ENCODE assay signal across 10 cellular contexts in the genomic region with DNA sequence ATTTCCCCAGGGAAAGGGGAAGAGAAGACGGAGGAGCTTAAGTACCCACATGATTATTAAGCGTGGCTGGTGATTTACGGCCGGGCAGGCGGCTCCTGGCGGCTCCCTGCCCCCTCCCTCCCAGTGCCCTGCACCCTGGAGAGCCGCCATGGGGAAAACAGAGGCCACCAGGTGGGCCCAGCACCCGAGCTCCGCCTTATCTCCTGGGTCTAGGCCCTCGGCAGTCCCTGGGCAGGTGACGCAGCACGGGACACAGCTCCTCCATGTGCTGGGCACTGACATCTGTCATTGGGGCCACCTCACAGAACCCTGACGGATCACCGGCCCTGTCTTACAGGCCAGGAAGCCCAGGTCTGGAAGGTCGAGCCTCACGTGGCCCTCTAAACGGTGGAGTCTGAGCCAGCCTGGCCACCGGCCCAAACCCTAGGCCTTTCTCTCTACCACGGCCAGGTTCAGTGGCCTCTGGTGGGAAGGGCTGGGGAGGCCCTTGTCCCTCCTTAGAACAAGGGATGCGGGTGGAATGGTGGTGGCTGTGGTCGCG.
DNase-seq lines count a peak whose midpoint lies in the region; ATAC-seq and TF ChIP-seq lines count a peak whose summit lies in the region.
"Had no signal": no experiment of that assay in that cellular context is flagged by ENCODE, and none has a peak within 500 bp of the region (broad histone marks: within the 10 kb centered on the region; RNA-seq: fewer than 3 reads in every experiment).

No MANE protein-coding gene starts in this region.

- H3K27ac ChIP-seq in tibial nerve: peak overlapping the region; percentile 73 to 99 (median 85)

- ATAC-seq in HG02642 (IDR thresholded peaks at IDR 0.05; ENCODE audit: poor library complexity, unreplicated experiment): no peak
- no peak for ATAC-seq in GM19328 (IDR thresholded peaks at IDR 0.05; ENCODE audit: unreplicated experiment)

- no peaks in the 10 kb centered on the region for H3K9me3 ChIP-seq in tibial nerve

- H3K36me3 ChIP-seq in tibial nerve: peaks cover 0 to 18% (median 0%) of the 10 kb centered on the region in 3 donors

- WGBS in tibial nerve, 2 donors: 32 to 38% methylated on average over 21 to 22 of the region's 22 CpGs

- no peak for TF ChIP-seq CTCF in tibial nerve (IDR thresholded peaks at IDR 0.05)

- H3K4me1 ChIP-seq in tibial nerve: peaks cover 9 to 100% (median 95%) of the 10 kb centered on the region in 4 donors

- H3K27me3 ChIP-seq in tibial nerve: no peaks in the 10 kb centered on the region

- DNase-seq in NCI-H1436 (lab: John Stamatoyannopoulos, UW): peak; percentile 48
- no peak for DNase-seq in NCI-H1436 treated with DMSO at 0.1 percent for 48 hours (lab: John Stamatoyannopoulos, UW)
- peak; percentile 62 for DNase-seq in dermis blood vessel endothelial cell
- peak; percentile 63 to 86 for DNase-seq in lung microvascular endothelial cell (ENCODE audit: low read depth in 2 of 2)
- peak in 1 of 2 donors; percentile 19 for DNase-seq in tibial nerve (ENCODE audit: low spot score in 2 of 2)
- no peak for DNase-seq in inferior parietal cortex (ENCODE audit: extremely low spot score)
- DNase-seq: activated T-cell treated with anti-CD3 and anti-CD28 coated beads, Interleukin-2, amount 50 U/mL, for 24 hours; GF-D8 had no signal

- no peak for TF ChIP-seq POLR2A in tibial nerve (IDR thresholded peaks at IDR 0.05)

- peak in 1 of 2 donors; percentile 30 for TF ChIP-seq EP300 in tibial nerve (IDR thresholded peaks at IDR 0.05)

- peak overlapping the region in 2 of 4 donors; percentile 17 to 43 for H3K4me3 ChIP-seq in tibial nerve

Comparison
In these comparisons a context has a peak if more than half of its experiments do, and no peak if none do; other contexts are left out.
1. DNase-seq: peak in NCI-H1436 (single experiment), dermis blood vessel endothelial cell (single experiment) and lung microvascular endothelial cell (2 of 2); none in NCI-H1436 treated with DMSO at 0.1 percent for 48 hours (single experiment) and inferior parietal cortex (single experiment).